Comparison of ENCODE assay signal across 8 cellular contexts in the genomic region with DNA sequence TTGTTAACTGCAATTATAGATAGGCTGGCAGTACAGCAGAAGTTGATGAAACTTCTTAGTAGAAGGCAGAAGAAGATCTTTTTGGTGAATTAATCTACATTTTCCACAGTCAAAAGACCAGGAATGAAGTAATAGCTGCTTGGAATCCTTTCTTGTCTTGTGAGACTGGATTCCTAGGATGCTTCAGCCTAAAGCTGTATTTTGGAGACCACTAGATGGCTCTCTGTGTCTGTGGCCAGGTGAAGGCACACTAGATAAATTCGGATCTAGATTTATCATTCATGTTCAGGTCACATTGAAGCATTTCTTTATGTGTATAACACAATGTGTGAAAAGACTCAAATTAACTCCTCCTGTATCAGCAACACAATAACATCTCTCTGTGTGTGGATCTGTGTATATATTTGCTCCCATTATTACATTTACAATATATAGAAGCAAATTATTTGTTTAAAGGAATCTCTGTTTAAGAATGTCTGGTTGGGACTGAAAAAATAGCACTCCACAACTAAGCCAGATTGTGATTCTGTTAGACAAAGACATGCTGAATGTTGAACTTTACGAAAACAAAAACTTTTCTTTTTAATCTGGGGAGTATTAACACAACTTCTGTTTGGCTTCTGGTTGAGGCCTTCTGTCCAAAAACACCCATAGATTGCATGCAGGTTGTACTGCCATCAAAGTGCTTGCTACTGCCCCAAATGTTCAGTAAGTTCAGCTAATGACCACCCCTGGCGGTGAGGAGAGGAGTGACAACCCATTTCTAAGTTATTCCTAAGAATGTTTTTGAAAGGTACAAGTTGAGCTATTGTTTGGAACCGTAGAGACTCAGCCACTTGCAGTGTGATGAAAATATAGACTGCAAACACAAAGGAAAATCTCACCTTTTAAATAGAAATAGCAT. TPM values are rescaled to one million over a fixed set of nuclear protein-coding genes. Genes with fewer than 3 reads are reported as not detected.
DNase-seq lines count a peak whose midpoint lies in the region; ATAC-seq and TF ChIP-seq lines count a peak whose summit lies in the region.

No MANE protein-coding gene starts in this region.

- H3K9me2 ChIP-seq in OCI-LY1 (ENCODE audit: low read depth, low read length), result no peaks in the 10 kb centered on the region

- H3K4me2 ChIP-seq in OCI-LY1 (ENCODE audit: low read length) (no peak overlapping the region), smooth muscle cell (no peak overlapping the region)

- H3F3A ChIP-seq in OCI-LY1 (ENCODE audit: insufficient read depth, low read length), result no peaks in the 10 kb centered on the region
- H3F3A ChIP-seq in smooth muscle cell (ENCODE audit: low read depth), result no peaks in the 10 kb centered on the region

- H3K9me3 ChIP-seq in OCI-LY1 (ENCODE audit: low read length), result no peaks in the 10 kb centered on the region
- H3K9me3 ChIP-seq in esophagus squamous epithelium, result no peaks in the 10 kb centered on the region
- no peaks in the 10 kb centered on the region for H3K9me3 ChIP-seq in smooth muscle cell (replicated peaks; ENCODE audit: low read depth)

- H3K4me1 ChIP-seq in OCI-LY1 (ENCODE audit: insufficient read depth, low read length, severe bottlenecking) (no peaks in the 10 kb centered on the region), esophagus squamous epithelium (no peaks in the 10 kb centered on the region), smooth muscle cell (ENCODE audit: low read depth) (no peaks in the 10 kb centered on the region)

- intact Hi-C loops in esophagus squamous epithelium (cut with DNase I), result no loop called here

- H3K27ac ChIP-seq in OCI-LY1 (ENCODE audit: low read depth, low read length, poor library complexity, severe bottlenecking), result no peak overlapping the region
- H3K27ac ChIP-seq in esophagus squamous epithelium, result no peak overlapping the region
- H3K27ac ChIP-seq in smooth muscle cell (ENCODE audit: low read depth), result no peak overlapping the region

- H3K9ac ChIP-seq in OCI-LY1 (ENCODE audit: low read length) (no peak overlapping the region), smooth muscle cell (ENCODE audit: low read depth) (no peak overlapping the region)

- H2AFZ ChIP-seq in OCI-LY1 (ENCODE audit: low read length) (no peak overlapping the region), smooth muscle cell (ENCODE audit: low read depth) (no peak overlapping the region)

- 26 to 44% methylated on average over 4 of the region's 4 CpGs for WGBS in esophagus squamous epithelium, 2 donors
- 35% methylated on average over 4 of the region's 4 CpGs for WGBS in smooth muscle cell (ENCODE audit: low lambda C conversion rate)

- H3K79me2 ChIP-seq in OCI-LY1 (ENCODE audit: insufficient read depth, low read length), result no peaks in the 10 kb centered on the region
- H3K79me2 ChIP-seq in smooth muscle cell (ENCODE audit: low read depth), result no peaks in the 10 kb centered on the region

- H3K4me3 ChIP-seq in OCI-LY1 (ENCODE audit: low read depth, low read length, poor library complexity, severe bottlenecking) (no peak overlapping the region), esophagus squamous epithelium (no peak overlapping the region), smooth muscle cell (no peak overlapping the region)

- H3K27me3 ChIP-seq in OCI-LY1 (ENCODE audit: insufficient read depth, low read length) (no peaks in the 10 kb centered on the region), esophagus squamous epithelium (peaks cover 0 to 13% (median 0%) of the 10 kb centered on the region in 4 donors), smooth muscle cell (ENCODE audit: low read depth) (peaks cover 5% of the 10 kb centered on the region)

- no peaks in the 10 kb centered on the region for H3K36me3 ChIP-seq in OCI-LY1 (ENCODE audit: insufficient read depth, low read length)
- H3K36me3 ChIP-seq in esophagus squamous epithelium, result no peaks in the 10 kb centered on the region
- no peaks in the 10 kb centered on the region for H3K36me3 ChIP-seq in smooth muscle cell (ENCODE audit: low read depth)

- peak; percentile 98 for ATAC-seq in HG03159 (IDR thresholded peaks at IDR 0.05; ENCODE audit: unreplicated experiment)

- TF ChIP-seq CTCF in OCI-LY1 (IDR thresholded peaks at IDR 0.05; ENCODE audit: low read length) (peak; percentile 52), esophagus squamous epithelium (IDR thresholded peaks at IDR 0.05) (peak in 5 of 6 experiments; percentile 10 to 41 (median 34)), smooth muscle cell (IDR thresholded peaks at IDR 0.05; ENCODE audit: borderline replicate concordance, insufficient read depth, poor library complexity, severe bottlenecking) (peak; percentile 62)

- no peak for TF ChIP-seq POLR2A in esophagus squamous epithelium (IDR thresholded peaks at IDR 0.05)

- DNase-seq in NCI-H1694 treated with DMSO at 0.1 percent for 48 hours (lab: John Stamatoyannopoulos, UW), result peak; percentile 28
- no peak for DNase-seq in NCI-H1694 (lab: John Stamatoyannopoulos, UW)
- peak; percentile 8 for DNase-seq in GM19240 (ENCODE audit: insufficient read length, low spot score)
- DNase-seq in esophagus squamous epithelium (lab: John Stamatoyannopoulos, UW), result no peak
- no peak for DNase-seq in smooth muscle cell (lab: John Stamatoyannopoulos, UW; ENCODE audit: unreplicated experiment)
- DNase-seq in NCI-H2029 treated with DMSO at 0.1 percent for 48 hours (lab: John Stamatoyannopoulos, UW), result no peak

- H4K20me1 ChIP-seq in OCI-LY1 (ENCODE audit: insufficient read depth, low read length), result no peaks in the 10 kb centered on the region
- no peaks in the 10 kb centered on the region for H4K20me1 ChIP-seq in smooth muscle cell (ENCODE audit: low read depth)

RNA-seq across cellular contexts. Expression of gene GRIN3A, which starts 10.6 kb away (rescaled TPM):
- under 1 TPM in 2 of 4 donors, not detected in 2; under 0.01 to 0.06 TPM for total RNA-seq in esophagus squamous epithelium
- not detected in 2 replicates for total RNA-seq in smooth muscle cell
- 0.07 TPM in 1 of 2 replicates, not detected in the other for polyA plus RNA-seq in smooth muscle cell

Comparison
In these comparisons a context has a peak if more than half of its experiments do, and no peak if none do; other contexts are left out.
1. DNase-seq: peak in NCI-H1694 treated with DMSO at 0.1 percent for 48 hours (single experiment) and GM19240 (single experiment); none in NCI-H1694 (single experiment), esophagus squamous epithelium (single experiment), smooth muscle cell (single experiment) and NCI-H2029 treated with DMSO at 0.1 percent for 48 hours (single experiment).
2. Peak in every context shown above with its lines, with median percentiles within 50 percentile points of each other: CTCF ChIP-seq.